In the genomic region with DNA sequence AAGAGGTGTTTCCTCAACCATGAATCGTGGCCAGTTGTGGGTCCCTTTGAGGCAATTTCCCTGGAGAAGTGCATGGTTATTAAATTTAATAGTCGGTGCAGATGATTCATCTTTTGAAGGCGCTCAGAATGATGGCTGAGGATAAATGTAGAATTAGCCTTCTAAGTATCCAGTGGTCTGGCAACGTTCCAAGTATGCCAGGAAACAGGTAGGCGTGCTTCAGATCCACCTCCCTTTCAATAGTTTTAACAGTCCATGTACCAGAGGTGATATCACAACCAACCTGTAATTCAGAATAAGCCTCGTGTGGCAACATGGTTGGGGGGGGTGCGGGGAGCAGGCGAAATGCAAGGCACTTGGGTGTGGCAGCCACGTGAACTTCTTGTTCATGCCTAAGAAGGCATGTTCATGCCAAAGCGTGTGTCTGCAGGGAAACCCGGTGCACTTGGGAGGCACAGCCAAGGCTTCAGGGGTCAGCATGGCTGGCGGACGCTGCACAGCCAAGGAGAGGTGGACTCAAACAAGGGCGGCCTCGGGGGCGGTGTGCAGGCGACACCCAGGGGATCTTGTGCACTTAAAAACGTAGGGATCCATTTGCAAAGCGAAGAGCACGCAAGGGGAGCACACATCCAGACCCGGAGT, we compare ENCODE assay signal across 8 cellular contexts. TPM values are rescaled to one million over a fixed set of nuclear protein-coding genes. Genes with fewer than 3 reads are reported as not detected.
DNase-seq lines count a peak whose midpoint lies in the region; ATAC-seq and TF ChIP-seq lines count a peak whose summit lies in the region.

No MANE protein-coding gene starts in this region.

- peak overlapping the region; percentile 13 for H3K4me3 Mint-ChIP-seq in natural killer cell
- H3K4me3 Mint-ChIP-seq in natural killer cell treated with Interleukin-12 subunit alpha and Interleukin-12 subunit beta and Interleukin-15 and Interleukin-18, amount 100 ng/mL, for 72 hours, result no peak overlapping the region
- H3K4me3 Mint-ChIP-seq in T-helper 17 cell, result peak overlapping the region; percentile 86
- H3K4me3 Mint-ChIP-seq in immature natural killer cell, result peak overlapping the region; percentile 27 to 69 (median 46)
- peak overlapping the region; percentile 88 for H3K4me3 Mint-ChIP-seq in type B pancreatic cell

- no peaks in the 10 kb centered on the region for H3K9me3 ChIP-seq in T-helper 17 cell (ENCODE audit: control insufficient read depth, low read length, poor library complexity, severe bottlenecking)

- H3K36me3 Mint-ChIP-seq in natural killer cell (no peaks in the 10 kb centered on the region), T-helper 17 cell (ENCODE audit: low read depth) (peaks cover 2% of the 10 kb centered on the region), immature natural killer cell (no peaks in the 10 kb centered on the region), type B pancreatic cell (no peaks in the 10 kb centered on the region)
- no peaks in the 10 kb centered on the region for H3K36me3 Mint-ChIP-seq in natural killer cell treated with Interleukin-12 subunit alpha and Interleukin-12 subunit beta and Interleukin-15 and Interleukin-18, amount 100 ng/mL, for 72 hours

- intact Hi-C loops in natural killer cell (cut with micrococcal nuclease), result loop anchor here (10.0 kb wide), 1 partner anchor 141 kb away; no protein-coding TSS in a partner anchor

- H3K27ac Mint-ChIP-seq in natural killer cell (no peak overlapping the region), T-helper 17 cell (no peak overlapping the region), immature natural killer cell (no peak overlapping the region), type B pancreatic cell (peak overlapping the region; percentile 99)
- no peak overlapping the region for H3K27ac Mint-ChIP-seq in natural killer cell treated with Interleukin-12 subunit alpha and Interleukin-12 subunit beta and Interleukin-15 and Interleukin-18, amount 100 ng/mL, for 72 hours

- ATAC-seq in natural killer cell (no peak), T-helper 17 cell (peak; percentile 27)
- ATAC-seq in natural killer cell treated with Interleukin-12 subunit alpha and Interleukin-12 subunit beta and Interleukin-15 and Interleukin-18, amount 100 ng/mL, for 72 hours, result no peak

- TF ChIP-seq CTCF in natural killer cell (IDR thresholded peaks at IDR 0.05) (no peak), type B pancreatic cell (conservative IDR thresholded peaks at IDR 0.05) (no peak), GM10248 (IDR thresholded peaks at IDR 0.05; ENCODE audit: control extremely low read depth, extremely low read depth, low read depth, missing control alignments) (no peak)

- POLR2A ChIA-PET in GM10248 (lab: Yijun Ruan, JAX), result no interaction called here

- peaks cover 0 to 14% of the 10 kb centered on the region in 2 donors for H3K4me1 Mint-ChIP-seq in natural killer cell
- H3K4me1 Mint-ChIP-seq in natural killer cell treated with Interleukin-12 subunit alpha and Interleukin-12 subunit beta and Interleukin-15 and Interleukin-18, amount 100 ng/mL, for 72 hours (ENCODE audit: low read depth in 2 of 2), result peaks cover 5 to 9% of the 10 kb centered on the region in 2 donors
- peaks cover 16% of the 10 kb centered on the region for H3K4me1 Mint-ChIP-seq in T-helper 17 cell
- H3K4me1 Mint-ChIP-seq in immature natural killer cell, result peaks cover 0 to 11% of the 10 kb centered on the region in 2 donors
- peaks cover 23% of the 10 kb centered on the region for H3K4me1 Mint-ChIP-seq in type B pancreatic cell (ENCODE audit: unreplicated experiment)

- DNase-seq in natural killer cell, result no peak
- DNase-seq in natural killer cell treated with Interleukin-12 subunit alpha and Interleukin-12 subunit beta and Interleukin-15 and Interleukin-18, amount 100 ng/mL, for 72 hours (ENCODE audit: low spot score), result no peak
- DNase-seq in T-helper 17 cell, result peak in 1 of 3 donors; percentile 7
- DNase-seq in immature natural killer cell, result no peak
- peak; percentile 72 for DNase-seq in type B pancreatic cell (ENCODE audit: extremely low spot score, unreplicated experiment)
- no peak for DNase-seq in GM10248 (ENCODE audit: extremely low spot score)
- DNase-seq in superior temporal gyrus (ENCODE audit: extremely low spot score), result no peak
- DNase-seq in HuH-7 (ENCODE audit: low spot score), result no peak

- CTCF ChIA-PET in GM10248 (lab: Yijun Ruan, JAX), result no interaction called here

- H3K27me3 Mint-ChIP-seq in natural killer cell (ENCODE audit: low read depth in 2 of 2), result peaks cover 29% of the 10 kb centered on the region in 2 donors
- H3K27me3 Mint-ChIP-seq in natural killer cell treated with Interleukin-12 subunit alpha and Interleukin-12 subunit beta and Interleukin-15 and Interleukin-18, amount 100 ng/mL, for 72 hours, result peaks cover 24 to 25% of the 10 kb centered on the region in 2 donors
- peaks cover 28% of the 10 kb centered on the region for H3K27me3 Mint-ChIP-seq in T-helper 17 cell
- H3K27me3 Mint-ChIP-seq in immature natural killer cell (ENCODE audit: low read depth in 3 of 3), result peaks cover 8 to 22% (median 17%) of the 10 kb centered on the region in 3 donors
- H3K27me3 Mint-ChIP-seq in type B pancreatic cell, result peaks cover 20% of the 10 kb centered on the region

- no peaks in the 10 kb centered on the region for H3K9me3 Mint-ChIP-seq in natural killer cell
- H3K9me3 Mint-ChIP-seq in natural killer cell treated with Interleukin-12 subunit alpha and Interleukin-12 subunit beta and Interleukin-15 and Interleukin-18, amount 100 ng/mL, for 72 hours, result no peaks in the 10 kb centered on the region
- H3K9me3 Mint-ChIP-seq in immature natural killer cell, result no peaks in the 10 kb centered on the region
- H3K9me3 Mint-ChIP-seq in type B pancreatic cell, result no peaks in the 10 kb centered on the region

RNA-seq across cellular contexts. Expression of a gene that starts 5.2 kb away (rescaled TPM):
- total RNA-seq in natural killer cell (not detected), T-helper 17 cell (not detected), type B pancreatic cell (ENCODE audit: low replicate concordance) (23.3 and 24.3 TPM in 2 replicates)
- total RNA-seq in natural killer cell treated with Interleukin-12 subunit alpha and Interleukin-12 subunit beta and Interleukin-15 and Interleukin-18, amount 100 ng/mL, for 72 hours, result under 1 TPM in 1 of 2 donors, not detected in 1; 0.53 TPM
- not detected for polyA plus RNA-seq in immature natural killer cell

Comparison
In these comparisons a context has a peak if more than half of its experiments do, and no peak if none do; other contexts are left out.
1. RNA of a gene that starts 5.2 kb away (total RNA-seq): 23.3 to 24.3 TPM in type B pancreatic cell; 0.53 TPM in natural killer cell treated with Interleukin-12 subunit alpha and Interleukin-12 subunit beta and Interleukin-15 and Interleukin-18, amount 100 ng/mL, for 72 hours, not detected in T-helper 17 cell and not detected in natural killer cell; every median in the first group is over 10 times any median in the second.